ENCODE assay signal across 8 cellular contexts in genomic region chr1:192639607-192640368, GRCh38. TPM values are rescaled to one million over a fixed set of nuclear protein-coding genes. Genes with fewer than 3 reads are reported as not detected.
DNase-seq lines count a peak whose midpoint lies in the region; ATAC-seq, FAIRE-seq and TF ChIP-seq lines count a peak whose summit lies in the region.

No MANE protein-coding gene starts in this region.

- H3K36me3 ChIP-seq in MG63 (no peaks in the 10 kb centered on the region), stomach (no peaks in the 10 kb centered on the region)

- ATAC-seq in GM21786 (IDR thresholded peaks at IDR 0.05; ENCODE audit: unreplicated experiment) (peak; percentile 89), foreskin keratinocyte (peak; percentile 82)

- H3K27me3 ChIP-seq in foreskin keratinocyte: no peaks in the 10 kb centered on the region
- no peaks in the 10 kb centered on the region for H3K27me3 ChIP-seq in MG63
- no peaks in the 10 kb centered on the region for H3K27me3 ChIP-seq in stomach

- H3K4me1 ChIP-seq in foreskin keratinocyte: no peaks in the 10 kb centered on the region
- no peaks in the 10 kb centered on the region for H3K4me1 ChIP-seq in stomach

- FAIRE-seq in GM18507 (lab: Jason Lieb, UNC): peak; percentile 79

- no peak for TF ChIP-seq POLR2A in stomach (IDR thresholded peaks at IDR 0.05)

- intact Hi-C loops in stomach (cut with DNase I; ENCODE audit: low total_unique reads): no loop called here

- H3K9me3 ChIP-seq in MG63: no peaks in the 10 kb centered on the region
- H3K9me3 ChIP-seq in stomach: no peaks in the 10 kb centered on the region

- TF ChIP-seq CTCF in foreskin keratinocyte (conservative IDR thresholded peaks at IDR 0.05): no peak
- no peak for TF ChIP-seq CTCF in stomach (IDR thresholded peaks at IDR 0.05)

- WGBS in stomach, 5 donors: 45 to 56% (median 51%) methylated on average over 4 of the region's 4 CpGs

- no peak overlapping the region for H3K4me3 ChIP-seq in MG63
- H3K4me3 ChIP-seq in stomach: no peak overlapping the region

- no peak for DNase-seq in GM18507 (ENCODE audit: extremely low spot score, insufficient read length, low read depth)
- DNase-seq in LHCN-M2 (ENCODE audit: low read depth): peak; percentile 46
- peak; percentile 31 to 61 for DNase-seq in foreskin keratinocyte
- no peak for DNase-seq in MG63
- DNase-seq in stomach: no peak
- DNase-seq in midbrain (lab: John Stamatoyannopoulos, UW): no peak
- no peak for DNase-seq in GF-D8 (lab: John Stamatoyannopoulos, UW)

- no peak overlapping the region for H3K27ac ChIP-seq in foreskin keratinocyte
- H3K27ac ChIP-seq in stomach: no peak overlapping the region

- TF ChIP-seq EP300 in stomach (IDR thresholded peaks at IDR 0.05): no peak

RNA-seq across cellular contexts. Expression of gene RGS13, which starts 3.8 kb away (rescaled TPM):
- total RNA-seq in LHCN-M2 (2014; rRNA removed) (not detected in 2 replicates), foreskin keratinocyte (not detected in 2 replicates), stomach (1 to 10 TPM in 2 of 5 donors, under 1 TPM in 1, not detected in 2; 0.73 to 3.9 (median 1.4) TPM)
- polyA plus RNA-seq in LHCN-M2 (2012): not detected
- polyA plus RNA-seq in foreskin keratinocyte (not detected in 2 replicates), stomach (1 to 10 TPM; 1.1 to 7.5 (median 2.6) TPM)
- not detected in 2 replicates for total RNA-seq in MG63 (2014; rRNA removed; shearing (Covaris generic); ENCODE audit: low replicate concordance)

Comparison
In these comparisons a context has a peak if more than half of its experiments do, and no peak if none do; other contexts are left out.
1. DNase-seq: peak in LHCN-M2 (single experiment) and foreskin keratinocyte (2 of 2); none in GM18507 (single experiment), MG63 (single experiment), stomach (single experiment), midbrain (single experiment) and GF-D8 (single experiment).